14 cellular contexts compared by ENCODE assay signal in the genomic region with DNA sequence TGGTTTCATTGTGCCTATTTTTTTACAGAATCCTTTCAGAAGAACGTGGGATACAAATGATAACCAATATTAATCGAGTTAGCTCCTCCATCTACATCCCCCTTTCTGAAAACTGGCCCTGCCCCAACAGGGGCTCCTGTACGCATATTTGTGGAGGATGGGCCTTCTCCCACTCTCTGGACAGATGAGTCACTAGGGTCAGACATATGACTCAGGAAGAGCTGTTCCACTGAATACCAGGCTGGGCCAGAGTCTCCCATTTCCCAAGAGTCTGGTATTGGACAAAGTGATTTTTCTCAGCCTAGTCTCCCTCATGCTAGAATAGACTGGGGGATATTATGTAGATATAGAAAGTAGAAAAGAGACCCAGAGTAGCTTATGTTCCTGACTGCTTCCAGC.
DNase-seq lines count a peak whose midpoint lies in the region; ATAC-seq and TF ChIP-seq lines count a peak whose summit lies in the region.
"Had no signal": no experiment of that assay in that cellular context is flagged by ENCODE, and none has a peak within 500 bp of the region (broad histone marks: within the 10 kb centered on the region; RNA-seq: fewer than 3 reads in every experiment).

No MANE protein-coding gene starts in this region.

- POLR2A ChIA-PET in CD8-positive, alpha-beta memory T cell (lab: Charles Lee) = no interaction called here

- TF ChIP-seq CTCF in testis (IDR thresholded peaks at IDR 0.05) = no peak

- no peak for DNase-seq in activated T-cell treated with anti-CD3 and anti-CD28 coated beads, Interleukin-2, amount 50 U/mL, for 72 hours
- DNase-seq in activated T-cell treated with anti-CD3 and anti-CD28 coated beads for 4 hours (no peak), glomerular endothelial cell (ENCODE audit: extremely low read depth, low read depth, low spot score) (peak; percentile 39), testis (no peak)
- no peak for DNase-seq in activated T-helper 2 cell treated with anti-CD3 and anti-CD28 coated beads, Interferon-gamma antibody, Interleukin-2, Interleukin-4, amounts not matched to agents 10 μg/mL and 5 μg/mL and 100 μg/mL, durations not matched to agents 14 hours and 24 hours and 36 hours (ENCODE audit: low spot score)
- no peak for DNase-seq in CD8-positive, alpha-beta memory T cell
- DNase-seq: central memory CD4-positive, alpha-beta T cell; NCI-H187; retina; stimulated activated CD8-positive, alpha-beta memory T cell treated with anti-CD3 and anti-CD28 coated beads, Interleukin-4, amount 100 ng/mL, for 48 hours had no signal

- no peaks in the 10 kb centered on the region for H3K9me3 Mint-ChIP-seq in activated T-cell treated with anti-CD3 and anti-CD28 coated beads, Interleukin-2, amount 50 U/mL, for 72 hours
- H3K9me3 Mint-ChIP-seq in activated T-helper 2 cell treated with anti-CD3 and anti-CD28 coated beads, Interferon-gamma antibody, Interleukin-2, Interleukin-4, amounts not matched to agents 10 μg/mL and 5 μg/mL and 100 μg/mL, durations not matched to agents 14 hours and 24 hours and 36 hours = no peaks in the 10 kb centered on the region
- peaks cover 0 to 4% (median 2%) of the 10 kb centered on the region in 5 donors for H3K9me3 Mint-ChIP-seq in CD8-positive, alpha-beta memory T cell

- peaks cover 0 to 4% of the 10 kb centered on the region in 2 donors for H3K36me3 Mint-ChIP-seq in activated T-cell treated with anti-CD3 and anti-CD28 coated beads, Interleukin-2, amount 50 U/mL, for 72 hours (ENCODE audit: insufficient read depth in 2 of 2)
- peaks cover 12% of the 10 kb centered on the region for H3K36me3 Mint-ChIP-seq in activated T-helper 2 cell treated with anti-CD3 and anti-CD28 coated beads, Interferon-gamma antibody, Interleukin-2, Interleukin-4, amounts not matched to agents 10 μg/mL and 5 μg/mL and 100 μg/mL, durations not matched to agents 14 hours and 24 hours and 36 hours (ENCODE audit: low read depth)
- H3K36me3 Mint-ChIP-seq in CD8-positive, alpha-beta memory T cell = peaks cover 0 to 6% (median 6%) of the 10 kb centered on the region in 3 donors

- TF ChIP-seq POLR2A in testis (IDR thresholded peaks at IDR 0.05) = no peak

- no peak for ATAC-seq in activated T-cell treated with anti-CD3 and anti-CD28 coated beads, Interleukin-2, amount 50 U/mL, for 72 hours (replicated peaks in 1 of 2)
- no peak for ATAC-seq in HG03378 (IDR thresholded peaks at IDR 0.05; ENCODE audit: unreplicated experiment)
- ATAC-seq in HG03520 (IDR thresholded peaks at IDR 0.05; ENCODE audit: unreplicated experiment) = no peak
- ATAC-seq: GM12878, Right ventricle myocardium inferior had no signal

- H3K4me1 ChIP-seq in testis = peaks cover 49% of the 10 kb centered on the region
- H3K4me1 ChIP-seq in CD8-positive, alpha-beta memory T cell (ENCODE audit: insufficient read depth, low read length) = peaks cover 7% of the 10 kb centered on the region

- CTCF ChIA-PET in CD8-positive, alpha-beta memory T cell (lab: Charles Lee) = interaction anchor here (1.1 kb wide), 1 partner anchor 48 kb away, joined by 4 read pairs; no protein-coding TSS in a partner anchor

- peak overlapping the region; percentile 8 for H3K27ac Mint-ChIP-seq in activated T-cell treated with anti-CD3 and anti-CD28 coated beads, Interleukin-2, amount 50 U/mL, for 72 hours
- peak overlapping the region; percentile 44 for H3K27ac Mint-ChIP-seq in activated T-helper 2 cell treated with anti-CD3 and anti-CD28 coated beads, Interferon-gamma antibody, Interleukin-2, Interleukin-4, amounts not matched to agents 10 μg/mL and 5 μg/mL and 100 μg/mL, durations not matched to agents 14 hours and 24 hours and 36 hours
- peak overlapping the region in 1 of 8 donors; percentile 72 for H3K27ac Mint-ChIP-seq in CD8-positive, alpha-beta memory T cell

- intact Hi-C loops in activated T-helper 2 cell treated with anti-CD3 and anti-CD28 coated beads, Interferon-gamma antibody, Interleukin-2, Interleukin-4, amounts not matched to agents 10 μg/mL and 5 μg/mL and 100 μg/mL, durations not matched to agents 14 hours and 24 hours and 36 hours (cut with micrococcal nuclease) = loop anchor here (5.0 to 10.0 kb wide), 2 partner anchors 51 to 254 kb away; partner anchors contain the start of gene RAP1GDS1
- intact Hi-C loops in testis (cut with DNase I; ENCODE audit: low total_unique reads) = no loop called here

- 58 to 80% methylated on average over 3 of the region's 3 CpGs for WGBS in testis, 2 donors

- H3K4me1 Mint-ChIP-seq in activated T-cell treated with anti-CD3 and anti-CD28 coated beads, Interleukin-2, amount 50 U/mL, for 72 hours (ENCODE audit: low read depth) = peaks cover 66% of the 10 kb centered on the region
- H3K4me1 Mint-ChIP-seq in activated T-helper 2 cell treated with anti-CD3 and anti-CD28 coated beads, Interferon-gamma antibody, Interleukin-2, Interleukin-4, amounts not matched to agents 10 μg/mL and 5 μg/mL and 100 μg/mL, durations not matched to agents 14 hours and 24 hours and 36 hours (ENCODE audit: low read depth) = peaks cover 71% of the 10 kb centered on the region
- peaks cover 34 to 64% (median 61%) of the 10 kb centered on the region in 3 donors for H3K4me1 Mint-ChIP-seq in CD8-positive, alpha-beta memory T cell

- no peaks in the 10 kb centered on the region for H3K9me3 ChIP-seq in testis
- no peaks in the 10 kb centered on the region for H3K9me3 ChIP-seq in CD8-positive, alpha-beta memory T cell (ENCODE audit: low read length)

- H3K4me3 Mint-ChIP-seq in activated T-cell treated with anti-CD3 and anti-CD28 coated beads, Interleukin-2, amount 50 U/mL, for 72 hours = peak overlapping the region in 1 of 2 donors; percentile 17
- no peak overlapping the region for H3K4me3 Mint-ChIP-seq in activated T-helper 2 cell treated with anti-CD3 and anti-CD28 coated beads, Interferon-gamma antibody, Interleukin-2, Interleukin-4, amounts not matched to agents 10 μg/mL and 5 μg/mL and 100 μg/mL, durations not matched to agents 14 hours and 24 hours and 36 hours (ENCODE audit: low read depth)
- peak overlapping the region in 1 of 7 donors; percentile 18 for H3K4me3 Mint-ChIP-seq in CD8-positive, alpha-beta memory T cell

- H3K27me3 Mint-ChIP-seq in activated T-cell treated with anti-CD3 and anti-CD28 coated beads, Interleukin-2, amount 50 U/mL, for 72 hours (ENCODE audit: low read depth) = no peaks in the 10 kb centered on the region
- H3K27me3 Mint-ChIP-seq in activated T-helper 2 cell treated with anti-CD3 and anti-CD28 coated beads, Interferon-gamma antibody, Interleukin-2, Interleukin-4, amounts not matched to agents 10 μg/mL and 5 μg/mL and 100 μg/mL, durations not matched to agents 14 hours and 24 hours and 36 hours (ENCODE audit: low read depth) = no peaks in the 10 kb centered on the region
- H3K27me3 Mint-ChIP-seq in CD8-positive, alpha-beta memory T cell = no peaks in the 10 kb centered on the region

- H3K27ac ChIP-seq in testis = peak overlapping the region; percentile 32 to 69
- H3K27ac ChIP-seq in CD8-positive, alpha-beta memory T cell (ENCODE audit: low read depth, low read length) = no peak overlapping the region

- H3K36me3 ChIP-seq in testis (ENCODE audit: low read depth, missing control alignments) = no peaks in the 10 kb centered on the region
- H3K36me3 ChIP-seq in CD8-positive, alpha-beta memory T cell (ENCODE audit: insufficient read depth, low read length) = no peaks in the 10 kb centered on the region

- no peaks in the 10 kb centered on the region for H3K27me3 ChIP-seq in testis
- no peaks in the 10 kb centered on the region for H3K27me3 ChIP-seq in CD8-positive, alpha-beta memory T cell (ENCODE audit: insufficient read depth, low read length, poor library complexity, severe bottlenecking)

- H3K4me3 ChIP-seq in testis = no peak overlapping the region
- no peak overlapping the region for H3K4me3 ChIP-seq in CD8-positive, alpha-beta memory T cell (ENCODE audit: low read length)
- H3K4me3 ChIP-seq: GM12878 had no signal
